Comparison of ENCODE assay signal across 29 cellular contexts in genomic region chr12:71169286-71169685, GRCh38. TPM values are rescaled to one million over a fixed set of nuclear protein-coding genes. Genes with fewer than 3 reads are reported as not detected.
A peak's percentile ranks its signal among the peaks of the same experiment; 100 is the strongest.
DNase-seq lines count a peak whose midpoint lies in the region; ATAC-seq and TF ChIP-seq lines count a peak whose summit lies in the region.
"Had no signal": no experiment of that assay in that cellular context is flagged by ENCODE, and none has a peak within 500 bp of the region (broad histone marks: within the 10 kb centered on the region; RNA-seq: fewer than 3 reads in every experiment).

No MANE protein-coding gene starts in this region.

- no peak overlapping the region for H3K4me3 ChIP-seq in Loucy (ENCODE audit: low read length, poor library complexity, severe bottlenecking)
- no peak overlapping the region for H3K4me3 ChIP-seq in fibroblast of the aortic adventitia (ENCODE audit: low read depth, low read length)
- H3K4me3 ChIP-seq: A549; BLaER1; BLaER1 treated with 17β-estradiol and CSF1 and Interleukin-3, amounts not matched to agents 10 nM and 100 nM had no signal

- no peaks in the 10 kb centered on the region for H3K9me3 ChIP-seq in Loucy (ENCODE audit: insufficient read depth, low read depth, low read length)

- no peak overlapping the region for H3K9ac ChIP-seq in Loucy (ENCODE audit: low read depth, low read length, poor library complexity, severe bottlenecking)
- H3K9ac ChIP-seq: BLaER1; BLaER1 treated with 17β-estradiol and CSF1 and Interleukin-3, amounts not matched to agents 10 nM and 100 nM had no signal

- DNase-seq in fibroblast of the aortic adventitia (ENCODE audit: low read depth) (peak; percentile 55), NCI-H748 treated with DMSO at 0.1 percent for 48 hours (lab: John Stamatoyannopoulos, UW) (no peak)
- DNase-seq: 8988T; ACHN; AML-193; BE2C; C1 segment of cervical spinal cord; Caco-2; Calu3; CD4-positive, alpha-beta memory T cell; CD4-positive, alpha-beta T cell; CD4-positive, CD25-positive, alpha-beta regulatory T cell; CD8-positive, alpha-beta memory T cell; CD8-positive, alpha-beta T cell; COR-L47; DMS 273 treated with DMSO at 0.1 percent for 48 hours; DMS153; DMS53; DMS79; DMS79 treated with DMSO at 0.1 percent for 48 hours; DND-41; EL had no signal

- no peaks in the 10 kb centered on the region for H3K9me2 ChIP-seq in Loucy (replicated peaks; ENCODE audit: low read depth, low read length)

- no peaks in the 10 kb centered on the region for H3K36me3 ChIP-seq in Loucy (ENCODE audit: insufficient read depth, low read length)
- H3K36me3 ChIP-seq: BE2C; BLaER1; BLaER1 treated with 17β-estradiol and CSF1 and Interleukin-3, amounts not matched to agents 10 nM and 100 nM had no signal

- H3K27me3 ChIP-seq in Loucy (ENCODE audit: insufficient read depth, low read length, poor library complexity, severe bottlenecking) = no peaks in the 10 kb centered on the region
- H3K27me3 ChIP-seq: BE2C; BLaER1; BLaER1 treated with 17β-estradiol and CSF1 and Interleukin-3, amounts not matched to agents 10 nM and 100 nM had no signal

- H2AFZ ChIP-seq in Loucy (ENCODE audit: low read length) = peak overlapping the region; percentile 75; the same call in 1 of the 2 replicates

- H4K20me1 ChIP-seq in Loucy (ENCODE audit: insufficient read depth, low read length, poor library complexity, severe bottlenecking) = no peaks in the 10 kb centered on the region
- H4K20me1 ChIP-seq: BLaER1; BLaER1 treated with 17β-estradiol and CSF1 and Interleukin-3, amounts not matched to agents 10 nM and 100 nM had no signal

- H3K4me1 ChIP-seq in Loucy (ENCODE audit: insufficient read depth, low read length, poor library complexity, severe bottlenecking) = peaks cover 7% of the 10 kb centered on the region
- H3K4me1 ChIP-seq: A549; BLaER1; BLaER1 treated with 17β-estradiol and CSF1 and Interleukin-3, amounts not matched to agents 10 nM and 100 nM had no signal

- TF ChIP-seq CTCF in Loucy (conservative IDR thresholded peaks at IDR 0.05; ENCODE audit: low read length) (no peak), fibroblast of the aortic adventitia (IDR thresholded peaks at IDR 0.05; ENCODE audit: insufficient read depth, low read length) (no peak)

- H3K79me2 ChIP-seq in Loucy (ENCODE audit: insufficient read depth, low read length) = no peaks in the 10 kb centered on the region

- H3F3A ChIP-seq in Loucy (ENCODE audit: low read depth) = no peaks in the 10 kb centered on the region

- no peak for ATAC-seq in HG02571 (IDR thresholded peaks at IDR 0.05; ENCODE audit: unreplicated experiment)
- ATAC-seq: A549; CD8-positive, alpha-beta T cell had no signal

- H3K4me2 ChIP-seq in Loucy (ENCODE audit: low read depth, low read length, poor library complexity, severe bottlenecking) = peak overlapping the region; percentile 27
- H3K4me2 ChIP-seq: A549; BLaER1; BLaER1 treated with 17β-estradiol and CSF1 and Interleukin-3, amounts not matched to agents 10 nM and 100 nM had no signal

RNA-seq across cellular contexts. Expression of gene TSPAN8, which starts 11.5 kb away (rescaled TPM):
- total RNA-seq in fibroblast of the aortic adventitia (ENCODE audit: low replicate concordance) = 7.1 and 15.5 TPM in 2 replicates
- total RNA-seq: B cell; CD4-positive, alpha-beta memory T cell; CD4-positive, alpha-beta T cell; CD4-positive, CD25-positive, alpha-beta regulatory T cell; CD8-positive, alpha-beta memory T cell; CD8-positive, alpha-beta T cell; Daoy had no signal
